In genomic region chr9:83969602-83970001, GRCh38 we compare ENCODE assay signal across 1 cellular context.
TF ChIP-seq lines count a peak whose summit lies in the region.

No MANE protein-coding gene starts in this region.

TF ChIP-seq in GM12878, 131 proteins besides CTCF, POLR2A, EP300 and RAD21:
- TF ChIP-seq ZZZ3 (IDR thresholded peaks at IDR 0.05; ENCODE audit: control insufficient read depth, insufficient read length, low read depth) (no peak), NRF1 (conservative IDR thresholded peaks at IDR 0.05; ENCODE audit: low read depth, low read length) (no peak), POLR2AphosphoS5 (IDR thresholded peaks at IDR 0.05; ENCODE audit: low read length) (peak; percentile 59; the same call in 1 of the 2 replicates), SMARCA5 (IDR thresholded peaks at IDR 0.05) (no peak)
